In the genomic region with DNA sequence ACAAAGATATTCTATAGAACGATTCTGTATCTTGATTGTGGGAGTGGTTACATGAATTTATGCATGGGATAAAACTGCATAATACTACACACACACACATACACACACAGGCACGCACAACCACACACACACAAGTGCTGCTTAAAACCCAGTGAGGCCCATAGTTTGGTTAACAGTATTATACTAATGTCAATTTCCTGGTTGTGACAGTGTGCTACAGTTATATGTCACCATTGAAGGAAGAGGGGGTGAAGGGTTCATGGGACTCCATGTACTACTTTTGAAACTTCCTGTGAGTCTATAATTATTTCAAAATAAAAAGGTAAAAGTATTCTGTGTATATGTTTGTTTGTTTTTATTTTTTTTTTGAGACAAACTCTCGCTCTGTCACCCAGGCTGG, we compare ENCODE assay signal across 26 cellular contexts. TPM values are rescaled to one million over a fixed set of nuclear protein-coding genes. Genes with fewer than 3 reads are reported as not detected.
DNase-seq lines count a peak whose midpoint lies in the region; ATAC-seq and TF ChIP-seq lines count a peak whose summit lies in the region.
"Had no signal": no experiment of that assay in that cellular context is flagged by ENCODE, and none has a peak within 500 bp of the region (broad histone marks: within the 10 kb centered on the region; RNA-seq: fewer than 3 reads in every experiment).

No MANE protein-coding gene starts in this region.

- peaks cover 14% of the 10 kb centered on the region for H3K36me3 ChIP-seq in lower lobe of right lung
- peaks cover 5% of the 10 kb centered on the region for H3K36me3 ChIP-seq in upper lobe of right lung
- H3K36me3 ChIP-seq: gastrocnemius medialis, pancreas, right atrium auricular region, tibial artery had no signal

- intact Hi-C loops in lower lobe of right lung (cut with DNase I): no loop called here
- intact Hi-C loops in upper lobe of right lung (cut with DNase I): no loop called here

- peaks cover 70% of the 10 kb centered on the region for H3K4me1 ChIP-seq in lower lobe of right lung
- H3K4me1 ChIP-seq in upper lobe of right lung: peaks cover 82% of the 10 kb centered on the region

- CTCF ChIA-PET in activated CD4-positive, alpha-beta memory T cell treated with anti-CD3 and anti-CD28 coated beads, Interleukin-2, amount 10 ng/mL, durations not matched to agents 7 days and 5 days (lab: Charles Lee): no interaction called here

- H3K27me3 Mint-ChIP-seq in activated naive CD8-positive, alpha-beta T cell: no peaks in the 10 kb centered on the region
- no peaks in the 10 kb centered on the region for H3K27me3 Mint-ChIP-seq in activated naive CD8-positive, alpha-beta T cell treated with anti-CD3 and anti-CD28 coated beads, Interleukin-2, amount 50 U/mL, for 24 hours
- H3K27me3 Mint-ChIP-seq in activated CD4-positive, alpha-beta memory T cell treated with anti-CD3 and anti-CD28 coated beads, Interleukin-2, amount 10 ng/mL, durations not matched to agents 7 days and 5 days: no peaks in the 10 kb centered on the region
- H3K27me3 Mint-ChIP-seq: IgD-negative memory B cell had no signal

- peaks cover 7% of the 10 kb centered on the region for H3K36me3 Mint-ChIP-seq in activated naive CD8-positive, alpha-beta T cell
- H3K36me3 Mint-ChIP-seq in activated naive CD8-positive, alpha-beta T cell treated with anti-CD3 and anti-CD28 coated beads, Interleukin-2, amount 50 U/mL, for 24 hours (ENCODE audit: low read depth): peaks cover 15% of the 10 kb centered on the region
- peaks cover 20% of the 10 kb centered on the region for H3K36me3 Mint-ChIP-seq in activated CD4-positive, alpha-beta memory T cell treated with anti-CD3 and anti-CD28 coated beads, Interleukin-2, amount 10 ng/mL, durations not matched to agents 7 days and 5 days (ENCODE audit: low read depth)

- no peaks in the 10 kb centered on the region for H3K27me3 ChIP-seq in lower lobe of right lung (ENCODE audit: low read depth)
- no peaks in the 10 kb centered on the region for H3K27me3 ChIP-seq in upper lobe of right lung
- H3K27me3 ChIP-seq: gastrocnemius medialis, hepatocyte, pancreas, right atrium auricular region, tibial artery had no signal

- TF ChIP-seq CTCF in lower lobe of right lung (IDR thresholded peaks at IDR 0.05) (no peak), upper lobe of right lung (IDR thresholded peaks at IDR 0.05) (no peak)

- H3K4me3 ChIP-seq in lower lobe of right lung: no peak overlapping the region
- H3K4me3 ChIP-seq in upper lobe of right lung: no peak overlapping the region
- H3K4me3 ChIP-seq: coronary artery, gastrocnemius medialis, hepatocyte, pancreas, right atrium auricular region, tibial artery had no signal

- no peak for DNase-seq in activated naive CD8-positive, alpha-beta T cell treated with anti-CD3 and anti-CD28 coated beads, Interleukin-2, amount 50 U/mL, for 24 hours
- DNase-seq in activated CD4-positive, alpha-beta memory T cell treated with anti-CD3 and anti-CD28 coated beads, Interleukin-2, amount 10 ng/mL, durations not matched to agents 7 days and 5 days: peak; percentile 15
- DNase-seq in lower lobe of right lung: no peak
- DNase-seq in upper lobe of right lung: no peak
- no peak for DNase-seq in DMS153 treated with DMSO at 0.1 percent for 48 hours (lab: John Stamatoyannopoulos, UW; ENCODE audit: unreplicated experiment)
- no peak for DNase-seq in stimulated activated CD4-positive, alpha-beta T cell treated with anti-CD3 and anti-CD28 coated beads, Interleukin-15, amount 100 ng/mL, for 24 hours
- DNase-seq: activated gamma-delta T cell; anterior cingulate cortex; DMS53; gastrocnemius medialis; left colon; NCI-H1092 treated with DMSO at 0.1 percent for 48 hours; NCI-H2029 treated with DMSO at 0.1 percent for 48 hours; NCI-H2227 treated with DMSO at 0.1 percent for 48 hours; pancreas; SK-N-SH; stimulated activated CD4-positive, alpha-beta T cell treated with anti-CD3 and anti-CD28 coated beads, Interleukin-4, amount 100 ng/mL, for 24 hours; stimulated activated naive CD4-positive, alpha-beta T cell treated with Interleukin-2 at 50 U/mL for 16 hours; WERI-Rb-1 had no signal

- H3K27ac Mint-ChIP-seq in activated naive CD8-positive, alpha-beta T cell: peak overlapping the region; percentile 50
- H3K27ac Mint-ChIP-seq in activated naive CD8-positive, alpha-beta T cell treated with anti-CD3 and anti-CD28 coated beads, Interleukin-2, amount 50 U/mL, for 24 hours: no peak overlapping the region
- H3K27ac Mint-ChIP-seq in activated CD4-positive, alpha-beta memory T cell treated with anti-CD3 and anti-CD28 coated beads, Interleukin-2, amount 10 ng/mL, durations not matched to agents 7 days and 5 days: peak overlapping the region; percentile 45
- H3K27ac Mint-ChIP-seq: nephron had no signal

- no peaks in the 10 kb centered on the region for H3K9me3 Mint-ChIP-seq in activated naive CD8-positive, alpha-beta T cell (ENCODE audit: low read depth)
- H3K9me3 Mint-ChIP-seq in activated naive CD8-positive, alpha-beta T cell treated with anti-CD3 and anti-CD28 coated beads, Interleukin-2, amount 50 U/mL, for 24 hours: no peaks in the 10 kb centered on the region
- no peaks in the 10 kb centered on the region for H3K9me3 Mint-ChIP-seq in activated CD4-positive, alpha-beta memory T cell treated with anti-CD3 and anti-CD28 coated beads, Interleukin-2, amount 10 ng/mL, durations not matched to agents 7 days and 5 days
- H3K9me3 Mint-ChIP-seq: IgD-negative memory B cell, nephron had no signal

- H3K27ac ChIP-seq in lower lobe of right lung (peak overlapping the region; percentile 29), upper lobe of right lung (no peak overlapping the region)
- H3K27ac ChIP-seq: coronary artery, hepatocyte, pancreas, right atrium auricular region, tibial artery, WERI-Rb-1 had no signal

- H3K9me3 ChIP-seq in lower lobe of right lung (no peaks in the 10 kb centered on the region), upper lobe of right lung (no peaks in the 10 kb centered on the region)
- H3K9me3 ChIP-seq: gastrocnemius medialis, pancreas, right atrium auricular region, SK-N-SH, tibial artery had no signal

- no peak overlapping the region for H3K4me3 Mint-ChIP-seq in activated naive CD8-positive, alpha-beta T cell
- H3K4me3 Mint-ChIP-seq in activated naive CD8-positive, alpha-beta T cell treated with anti-CD3 and anti-CD28 coated beads, Interleukin-2, amount 50 U/mL, for 24 hours: no peak overlapping the region
- H3K4me3 Mint-ChIP-seq in activated CD4-positive, alpha-beta memory T cell treated with anti-CD3 and anti-CD28 coated beads, Interleukin-2, amount 10 ng/mL, durations not matched to agents 7 days and 5 days: no peak overlapping the region
- H3K4me3 Mint-ChIP-seq: nephron had no signal

- ATAC-seq in activated naive CD8-positive, alpha-beta T cell treated with anti-CD3 and anti-CD28 coated beads, Interleukin-2, amount 50 U/mL, for 24 hours: no peak
- ATAC-seq in lower lobe of right lung: no peak
- peak; percentile 23 for ATAC-seq in upper lobe of right lung
- ATAC-seq: gastrocnemius medialis, left colon, pancreas had no signal

- H3K4me1 Mint-ChIP-seq in activated naive CD8-positive, alpha-beta T cell (ENCODE audit: low read depth): peaks cover 76% of the 10 kb centered on the region
- peaks cover 76% of the 10 kb centered on the region for H3K4me1 Mint-ChIP-seq in activated naive CD8-positive, alpha-beta T cell treated with anti-CD3 and anti-CD28 coated beads, Interleukin-2, amount 50 U/mL, for 24 hours
- H3K4me1 Mint-ChIP-seq in activated CD4-positive, alpha-beta memory T cell treated with anti-CD3 and anti-CD28 coated beads, Interleukin-2, amount 10 ng/mL, durations not matched to agents 7 days and 5 days: peaks cover 68% of the 10 kb centered on the region

- POLR2A ChIA-PET in activated CD4-positive, alpha-beta memory T cell treated with anti-CD3 and anti-CD28 coated beads, Interleukin-2, amount 10 ng/mL, durations not matched to agents 7 days and 5 days (lab: Charles Lee): no interaction called here

RNA-seq across cellular contexts. Expression of a gene that starts 8.1 kb away (rescaled TPM):
- total RNA-seq in activated CD4-positive, alpha-beta memory T cell treated with anti-CD3 and anti-CD28 coated beads, Interleukin-2, amount 10 ng/mL, durations not matched to agents 7 days and 5 days: 10 to 100 TPM; 68.9 to 70.9 TPM
- total RNA-seq in lower lobe of right lung: 66.3 TPM
- total RNA-seq in upper lobe of right lung: 71.2 TPM

RNA-seq across cellular contexts. Expression of a gene that starts 46.3 kb away (rescaled TPM):
- 10 to 100 TPM; 45.3 to 46.6 TPM for total RNA-seq in activated CD4-positive, alpha-beta memory T cell treated with anti-CD3 and anti-CD28 coated beads, Interleukin-2, amount 10 ng/mL, durations not matched to agents 7 days and 5 days
- 88.2 TPM for total RNA-seq in lower lobe of right lung
- total RNA-seq in upper lobe of right lung: 99.2 TPM
